ENCODE assay signal across 11 cellular contexts in the genomic region with DNA sequence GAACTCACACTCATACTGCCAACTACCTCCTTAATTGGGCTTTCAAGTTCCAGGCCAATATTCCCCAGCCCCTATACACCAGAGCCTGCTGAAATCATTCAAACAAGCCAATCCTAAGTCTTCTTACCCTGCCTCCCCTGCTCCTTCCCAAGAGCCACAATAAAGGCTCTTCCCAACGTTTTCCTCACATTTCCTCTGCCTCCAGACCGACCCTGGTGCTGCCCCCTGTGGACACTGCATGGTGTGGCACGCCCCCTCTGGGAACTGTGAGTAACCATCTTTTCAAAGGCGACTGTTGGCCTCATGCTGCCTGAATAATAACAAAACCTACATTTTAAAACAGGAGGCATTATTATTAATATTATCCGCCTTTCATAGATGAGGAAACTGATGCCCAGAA.
A peak's percentile ranks its signal among the peaks of the same experiment; 100 is the strongest.
DNase-seq lines count a peak whose midpoint lies in the region; ATAC-seq and TF ChIP-seq lines count a peak whose summit lies in the region.
"Had no signal": no experiment of that assay in that cellular context is flagged by ENCODE, and none has a peak within 500 bp of the region (broad histone marks: within the 10 kb centered on the region; RNA-seq: fewer than 3 reads in every experiment).

No MANE protein-coding gene starts in this region.

- intact Hi-C loops in Caco-2 (cut with micrococcal nuclease; ENCODE audit: unreplicated experiment) = no loop called here
- intact Hi-C loops in lower lobe of right lung (cut with DNase I) = no loop called here

- no peaks in the 10 kb centered on the region for H3K9me3 Mint-ChIP-seq in Caco-2 (ENCODE audit: unreplicated experiment)

- no peak overlapping the region for H3K27ac Mint-ChIP-seq in Caco-2 (ENCODE audit: unreplicated experiment)

- H3K4me3 ChIP-seq in Caco-2 (ENCODE audit: low read depth, low read length) (no peak overlapping the region), astrocyte of the spinal cord (ENCODE audit: low read depth, low read length) (no peak overlapping the region), lower lobe of right lung (no peak overlapping the region)
- H3K4me3 ChIP-seq: lung had no signal

- CTCF ChIA-PET in Caco-2 (lab: Charles Lee) = no interaction called here
- CTCF ChIA-PET in HEK293T (lab: Yijun Ruan, JAX) = interaction anchor here (0.5 kb wide), 1 partner anchor 115 kb away, joined by 3 read pairs; no protein-coding TSS in a partner anchor

- peaks cover 7% of the 10 kb centered on the region for H3K27me3 Mint-ChIP-seq in Caco-2 (ENCODE audit: insufficient read depth, unreplicated experiment)

- ATAC-seq in lower lobe of right lung = no peak
- no peak for ATAC-seq in GM21367 (IDR thresholded peaks at IDR 0.05; ENCODE audit: unreplicated experiment)
- no peak for ATAC-seq in HG03521 (IDR thresholded peaks at IDR 0.05; ENCODE audit: unreplicated experiment)
- no peak for ATAC-seq in HG02852 (IDR thresholded peaks at IDR 0.05; ENCODE audit: unreplicated experiment)
- no peak for ATAC-seq in GM18858 (IDR thresholded peaks at IDR 0.05; ENCODE audit: unreplicated experiment)

- BruUV-seq in Caco-2 (replicated peaks; lab: Mats Ljungman, UMichigan) = no TSS peak

- no peak overlapping the region for H3K27ac ChIP-seq in lower lobe of right lung

- H3K4me1 ChIP-seq in Caco-2 = no peaks in the 10 kb centered on the region
- no peaks in the 10 kb centered on the region for H3K4me1 ChIP-seq in lower lobe of right lung

- no peaks in the 10 kb centered on the region for H3K36me3 Mint-ChIP-seq in Caco-2 (ENCODE audit: insufficient read depth, unreplicated experiment)

- H3K27me3 ChIP-seq in Caco-2 (replicated peaks; ENCODE audit: control insufficient read depth, insufficient read depth, low read length) (no peaks in the 10 kb centered on the region), lower lobe of right lung (ENCODE audit: low read depth) (no peaks in the 10 kb centered on the region)

- DNase-seq in Caco-2 (peak in 1 of 2 experiments; percentile 49), HEK293T (ENCODE audit: extremely low spot score) (peak; percentile 65), astrocyte of the spinal cord (ENCODE audit: low read depth, low spot score) (no peak), lower lobe of right lung (no peak)
- DNase-seq: activated gamma-delta T cell, NCI-H1436 treated with DMSO at 0.1 percent for 48 hours had no signal

- H3K4me1 Mint-ChIP-seq in Caco-2 (ENCODE audit: low read depth, unreplicated experiment) = no peaks in the 10 kb centered on the region

- H3K4me3 Mint-ChIP-seq in Caco-2 (ENCODE audit: unreplicated experiment) = no peak overlapping the region

- in situ Hi-C loops in astrocyte of the spinal cord (cut with HindIII; ENCODE audit: low sequenced_read_pairs) = no loop called here

- peak; percentile 42 to 63 for TF ChIP-seq CTCF in Caco-2 (IDR thresholded peaks at IDR 0.05; ENCODE audit: insufficient read depth in 1 of 2, low read depth in 1 of 2, low read length in 1 of 2, severe bottlenecking in 1 of 2, unreplicated experiment in 1 of 2)
- peak; percentile 39 for TF ChIP-seq CTCF in astrocyte of the spinal cord (IDR thresholded peaks at IDR 0.05; ENCODE audit: low read depth, low read length)
- peak; percentile 33 for TF ChIP-seq CTCF in lower lobe of right lung (IDR thresholded peaks at IDR 0.05)

- H3K36me3 ChIP-seq in Caco-2 (ENCODE audit: control insufficient read depth, insufficient read depth, low read length) = no peaks in the 10 kb centered on the region
- H3K36me3 ChIP-seq in lower lobe of right lung = no peaks in the 10 kb centered on the region

- no peaks in the 10 kb centered on the region for H3K9me3 ChIP-seq in Caco-2
- peaks cover 5% of the 10 kb centered on the region for H3K9me3 ChIP-seq in lower lobe of right lung

- POLR2A ChIA-PET in Caco-2 (lab: Charles Lee) = no interaction called here
- POLR2A ChIA-PET in HEK293T (lab: Yijun Ruan, JAX) = no interaction called here

TF ChIP-seq in HEK293T, 16 proteins besides CTCF, POLR2A, EP300 and RAD21:
- TF ChIP-seq ARNT (IDR thresholded peaks at IDR 0.05) (no peak), FOXM1 (IDR thresholded peaks at IDR 0.05; ENCODE audit: borderline replicate concordance) (no peak), L3MBTL2 (conservative IDR thresholded peaks at IDR 0.05) (no peak), HDGF (IDR thresholded peaks at IDR 0.05; ENCODE audit: borderline replicate concordance) (no peak), TARDBP (IDR thresholded peaks at IDR 0.05) (no peak), NFRKB (IDR thresholded peaks at IDR 0.05) (no peak), BHLHE40 (IDR thresholded peaks at IDR 0.05; ENCODE audit: borderline replicate concordance) (no peak), SP1 (IDR thresholded peaks at IDR 0.05) (no peak), FOXK2 (IDR thresholded peaks at IDR 0.05) (no peak), SUZ12 (IDR thresholded peaks at IDR 0.05) (no peak), ELF4 (IDR thresholded peaks at IDR 0.05) (no peak), LEF1 (IDR thresholded peaks at IDR 0.05; ENCODE audit: borderline replicate concordance) (no peak), ZNF384 (IDR thresholded peaks at IDR 0.05) (no peak), FOXA1 (IDR thresholded peaks at IDR 0.05) (no peak)
- TF ChIP-seq, protein P1, sequence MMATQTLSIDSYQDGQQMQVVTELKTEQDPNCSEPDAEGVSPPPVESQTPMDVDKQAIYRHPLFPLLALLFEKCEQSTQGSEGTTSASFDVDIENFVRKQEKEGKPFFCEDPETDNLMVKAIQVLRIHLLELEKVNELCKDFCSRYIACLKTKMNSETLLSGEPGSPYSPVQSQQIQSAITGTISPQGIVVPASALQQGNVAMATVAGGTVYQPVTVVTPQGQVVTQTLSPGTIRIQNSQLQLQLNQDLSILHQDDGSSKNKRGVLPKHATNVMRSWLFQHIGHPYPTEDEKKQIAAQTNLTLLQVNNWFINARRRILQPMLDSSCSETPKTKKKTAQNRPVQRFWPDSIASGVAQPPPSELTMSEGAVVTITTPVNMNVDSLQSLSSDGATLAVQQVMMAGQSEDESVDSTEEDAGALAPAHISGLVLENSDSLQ (IDR thresholded peaks at IDR 0.05) = no peak
TF ChIP-seq in HEK293T: peak in this region for 0.
